In genomic region chr5:125894383-125894782, GRCh38 we compare ENCODE assay signal across 24 cellular contexts.
A peak's percentile ranks its signal among the peaks of the same experiment; 100 is the strongest.
DNase-seq lines count a peak whose midpoint lies in the region; ATAC-seq and TF ChIP-seq lines count a peak whose summit lies in the region.
"Had no signal": no experiment of that assay in that cellular context is flagged by ENCODE, and none has a peak within 500 bp of the region (broad histone marks: within the 10 kb centered on the region; RNA-seq: fewer than 3 reads in every experiment).

No MANE protein-coding gene starts in this region.

- H3K27ac ChIP-seq in heart left ventricle (no peak overlapping the region), stomach (peak overlapping the region in 1 of 5 donors; percentile 31)
- H3K27ac ChIP-seq in effector memory CD4-positive, alpha-beta T cell (ENCODE audit: insufficient read depth, low read length, poor library complexity, severe bottlenecking), result no peak overlapping the region
- H3K27ac ChIP-seq: 22Rv1, colonic mucosa, sigmoid colon, SJCRH30, transverse colon, WERI-Rb-1 had no signal

- H3K4me1 ChIP-seq in heart left ventricle (peaks cover 0 to 17% (median 8%) of the 10 kb centered on the region in 12 donors), stomach (peaks cover 0 to 16% (median 4%) of the 10 kb centered on the region in 4 donors)
- no peaks in the 10 kb centered on the region for H3K4me1 ChIP-seq in effector memory CD4-positive, alpha-beta T cell (ENCODE audit: control insufficient read depth, insufficient read depth, low read length, poor library complexity, severe bottlenecking)
- H3K4me1 ChIP-seq: colonic mucosa, SJCRH30 had no signal

- H3K9me3 ChIP-seq in heart left ventricle (no peaks in the 10 kb centered on the region), stomach (no peaks in the 10 kb centered on the region)
- no peaks in the 10 kb centered on the region for H3K9me3 ChIP-seq in effector memory CD4-positive, alpha-beta T cell (ENCODE audit: control insufficient read depth, low read length)
- H3K9me3 ChIP-seq: colonic mucosa, mucosa of descending colon, sigmoid colon, SJCRH30, transverse colon had no signal

- TF ChIP-seq CTCF in heart left ventricle (IDR thresholded peaks at IDR 0.05), result no peak
- TF ChIP-seq CTCF in stomach (IDR thresholded peaks at IDR 0.05), result no peak

- WGBS in heart left ventricle, 4 donors, result 40 to 68% (median 49%) methylated on average over 1 of the region's 1 CpG
- WGBS in stomach, 5 donors, result 44 to 68% (median 55%) methylated on average over 1 of the region's 1 CpG

- H3K36me3 ChIP-seq in heart left ventricle (no peaks in the 10 kb centered on the region), stomach (no peaks in the 10 kb centered on the region)
- H3K36me3 ChIP-seq in effector memory CD4-positive, alpha-beta T cell (ENCODE audit: control insufficient read depth, insufficient read depth, low read length), result no peaks in the 10 kb centered on the region
- H3K36me3 ChIP-seq: colonic mucosa, sigmoid colon, SJCRH30, transverse colon, WERI-Rb-1 had no signal

- TF ChIP-seq EP300 in stomach (IDR thresholded peaks at IDR 0.05), result no peak

- peak; percentile 60 to 87 (median 84) for ATAC-seq in heart left ventricle
- no peak for ATAC-seq in sciatic nerve
- ATAC-seq: left lobe of liver, mucosa of descending colon, T-helper 17 cell had no signal

- H3K4me3 ChIP-seq in heart left ventricle, result no peak overlapping the region
- H3K4me3 ChIP-seq in stomach, result no peak overlapping the region
- H3K4me3 ChIP-seq in effector memory CD4-positive, alpha-beta T cell (ENCODE audit: insufficient read depth, low read depth, low read length, poor library complexity, severe bottlenecking), result no peak overlapping the region
- H3K4me3 ChIP-seq: colonic mucosa, mucosa of descending colon, sigmoid colon, SJCRH30, transverse colon had no signal

- in situ Hi-C loops in T47D (cut with HindIII; ENCODE audit: low pct_unique_long_range_greater_than_20kb, low sequenced_read_pairs), result no loop called here

- TF ChIP-seq POLR2A in heart left ventricle (IDR thresholded peaks at IDR 0.05) (no peak), stomach (IDR thresholded peaks at IDR 0.05) (no peak)

- intact Hi-C loops in heart left ventricle (cut with DNase I) (no loop called here), stomach (cut with DNase I; ENCODE audit: low total_unique reads) (no loop called here), sciatic nerve (cut with DNase I) (no loop called here)

- no peaks in the 10 kb centered on the region for H3K27me3 ChIP-seq in heart left ventricle
- no peaks in the 10 kb centered on the region for H3K27me3 ChIP-seq in stomach
- no peaks in the 10 kb centered on the region for H3K27me3 ChIP-seq in effector memory CD4-positive, alpha-beta T cell (replicated peaks; ENCODE audit: control insufficient read depth, insufficient read depth, low read length, poor library complexity, severe bottlenecking)
- H3K27me3 ChIP-seq: colonic mucosa, sigmoid colon, SJCRH30, transverse colon had no signal

- DNase-seq in NCI-H2107 treated with DMSO at 0.1 percent for 48 hours (lab: John Stamatoyannopoulos, UW; ENCODE audit: unreplicated experiment) (peak; percentile 1), NCI-H2107 (lab: John Stamatoyannopoulos, UW) (no peak), T47D (ENCODE audit: low read depth in 1 of 2, low spot score in 1 of 2) (peak; percentile 18 to 77), heart left ventricle (peak in 1 of 5 donors; percentile 21), stomach (peak; percentile 43), sciatic nerve (ENCODE audit: low spot score) (no peak), germinal center (ENCODE audit: low spot score) (no peak)
- DNase-seq in effector memory CD4-positive, alpha-beta T cell, result no peak
- DNase-seq: activated gamma-delta T cell, AML-193, colonic mucosa, DND-41, KBM-7, mucosa of descending colon, NCI-H1105, NCI-H2081 treated with DMSO at 0.1 percent for 48 hours, NCI-H526 treated with DMSO at 0.1 percent for 48 hours, sigmoid colon, T-helper 17 cell, transverse colon, WERI-Rb-1 had no signal

Comparison
In these comparisons a context has a peak if more than half of its experiments do, and no peak if none do; other contexts are left out.
1. DNase-seq: peak in NCI-H2107 treated with DMSO at 0.1 percent for 48 hours (single experiment), T47D (2 of 2) and stomach (single experiment); none in NCI-H2107 (single experiment), sciatic nerve (single experiment), effector memory CD4-positive, alpha-beta T cell (0 of 3) and germinal center (single experiment).